1 cellular context compared by ENCODE assay signal in genomic region chr5:73296772-73297171, GRCh38.
TF ChIP-seq lines count a peak whose summit lies in the region.

No MANE protein-coding gene starts in this region.

TF ChIP-seq in K562, 482 proteins besides CTCF, POLR2A, EP300 and RAD21 (continued from another document and continues in another):
- TF ChIP-seq SOX6 (IDR thresholded peaks at IDR 0.05) (peak; percentile 46; the same call in 1 of the 2 replicates), SMARCB1 (IDR thresholded peaks at IDR 0.05; ENCODE audit: insufficient read length, low read depth) (no peak), MLLT1 (IDR thresholded peaks at IDR 0.05) (peak in 1 of 2 experiments; percentile 92; a peak in 2 of 4 replicates), KLF1 (tag; IDR thresholded peaks at IDR 0.05) (no peak), CBFA2T2 (conservative IDR thresholded peaks at IDR 0.05) (peak; percentile 78), CBX5 (IDR thresholded peaks at IDR 0.05; ENCODE audit: borderline replicate concordance, low read depth) (no peak), ATF7 (IDR thresholded peaks at IDR 0.05) (peak; percentile 34; the same call in 1 of the 2 replicates), TRIM24 (IDR thresholded peaks at IDR 0.05) (peak; percentile 74 to 77; a peak in 2 of 4 replicates), RCOR1 (IDR thresholded peaks at IDR 0.05; ENCODE audit: borderline replicate concordance in 1 of 2, low read depth in 2 of 2, low read length in 2 of 2) (0 out of 4 replicates have a peak, but pooled peaks of 1 of the 2 experiments have one; percentile 22), CBFA2T3 (IDR thresholded peaks at IDR 0.05) (peak; percentile 89), ZBTB7A (IDR thresholded peaks at IDR 0.05; ENCODE audit: borderline replicate concordance, control insufficient read depth, low read depth, low read length) (0 out of 2 replicates have a peak, but pooled peaks have one; percentile 35), CHD2 (IDR thresholded peaks at IDR 0.05; ENCODE audit: low read depth, low read length) (no peak), NR2C2 (CRISPR knock-in tag; IDR thresholded peaks at IDR 0.05) (no peak), NR2C2 (tag; IDR thresholded peaks at IDR 0.05) (no peak), TAL1 (IDR thresholded peaks at IDR 0.05) (peak; percentile 67), SMAD4 (CRISPR knock-in tag; conservative IDR thresholded peaks at IDR 0.05) (peak; percentile 65), RNF2 (IDR thresholded peaks at IDR 0.05) (peak; percentile 44; the same call in 1 of the 2 replicates), IFI16 (CRISPR knock-in tag; IDR thresholded peaks at IDR 0.05) (no peak), CREB1 (IDR thresholded peaks at IDR 0.05) (no peak), CREB1 (CRISPR knock-in tag; IDR thresholded peaks at IDR 0.05) (no peak), BCOR (IDR thresholded peaks at IDR 0.05) (peak; percentile 77), CREM (IDR thresholded peaks at IDR 0.05; ENCODE audit: low read depth) (0 out of 2 replicates have a peak, but pooled peaks have one; percentile 9), ZFP91 (CRISPR knock-in tag; IDR thresholded peaks at IDR 0.05) (no peak), YY1 (IDR thresholded peaks at IDR 0.05; ENCODE audit: borderline replicate concordance in 1 of 3, control insufficient read depth in 1 of 3, extremely low read depth in 1 of 3, insufficient read depth in 3 of 3, insufficient read length in 1 of 3, insufficient replicate concordance in 2 of 3, low read depth in 1 of 3, low read length in 2 of 3) (peak in 1 of 3 experiments; percentile 11), SAFB (IDR thresholded peaks at IDR 0.05; ENCODE audit: borderline replicate concordance, low read depth, low read length) (no peak), SMARCE1 (IDR thresholded peaks at IDR 0.05) (peak; percentile 94), TEAD4 (IDR thresholded peaks at IDR 0.05; ENCODE audit: low read length) (peak; percentile 88), TEAD4 (CRISPR knock-in tag; IDR thresholded peaks at IDR 0.05; ENCODE audit: borderline replicate concordance) (no peak), ZNF121 (CRISPR knock-in tag; conservative IDR thresholded peaks at IDR 0.05) (0 out of 2 replicates have a peak, but pooled peaks have one; percentile 33), NUFIP1 (IDR thresholded peaks at IDR 0.05; ENCODE audit: partially characterized antibody) (no peak), NCOR1 (IDR thresholded peaks at IDR 0.05) (peak; percentile 72), ESRRB (CRISPR knock-in tag; IDR thresholded peaks at IDR 0.05; ENCODE audit: borderline replicate concordance) (no peak), TFAP4 (CRISPR knock-in tag; IDR thresholded peaks at IDR 0.05; ENCODE audit: borderline replicate concordance) (peak; percentile 14; the same call in 1 of the 2 replicates), SMARCC2 (IDR thresholded peaks at IDR 0.05; ENCODE audit: low read depth) (peak; percentile 58; the same call in 1 of the 2 replicates), POLR2AphosphoS5 (IDR thresholded peaks at IDR 0.05; ENCODE audit: control insufficient read depth, insufficient read depth, low read depth, low read length) (peak; percentile 65; the same call in 1 of the 2 replicates), JUN (IDR thresholded peaks at IDR 0.05; ENCODE audit: borderline replicate concordance, low read depth, low read length) (peak; percentile 75; the same call in 1 of the 2 replicates), JUN (CRISPR knock-in tag; IDR thresholded peaks at IDR 0.05; ENCODE audit: borderline replicate concordance) (peak; percentile 46; the same call in 1 of the 2 replicates), MTA2 (IDR thresholded peaks at IDR 0.05; ENCODE audit: low read depth) (peak; percentile 66; the same call in 1 of the 2 replicates), RFX7 (CRISPR knock-in tag; IDR thresholded peaks at IDR 0.05) (no peak), GATA2 (CRISPR knock-in tag; IDR thresholded peaks at IDR 0.05) (peak; percentile 67), ZMIZ1 (IDR thresholded peaks at IDR 0.05; ENCODE audit: low read depth in 2 of 2, low read length in 2 of 2) (0 out of 4 replicates have a peak, but pooled peaks of 1 of the 2 experiments have one; percentile 57), ATF3 (IDR thresholded peaks at IDR 0.05) (peak; percentile 81), ATF3 (CRISPR knock-in tag; conservative IDR thresholded peaks at IDR 0.05) (peak; percentile 81), NFIC (IDR thresholded peaks at IDR 0.05) (0 out of 2 replicates have a peak, but pooled peaks have one; percentile 20), ZFP30 (CRISPR knock-in tag; IDR thresholded peaks at IDR 0.05; ENCODE audit: borderline replicate concordance) (no peak), SRSF9 (IDR thresholded peaks at IDR 0.05; ENCODE audit: borderline replicate concordance, low read depth, low read length) (no peak), STAT5A (IDR thresholded peaks at IDR 0.05; ENCODE audit: borderline replicate concordance, low read length) (peak; percentile 71; the same call in 1 of the 2 replicates), ESRRA (IDR thresholded peaks at IDR 0.05; ENCODE audit: borderline replicate concordance, low read depth) (peak; percentile 74; the same call in 1 of the 2 replicates), JUND (IDR thresholded peaks at IDR 0.05; ENCODE audit: borderline replicate concordance, low read depth, low read length) (peak; percentile 95), JUND (tag; IDR thresholded peaks at IDR 0.05; ENCODE audit: borderline replicate concordance, low read depth, low read length) (peak; percentile 93; the same call in 2 of the 3 replicates), PML (IDR thresholded peaks at IDR 0.05; ENCODE audit: low read length) (peak; percentile 32; the same call in 1 of the 2 replicates), MITF (IDR thresholded peaks at IDR 0.05) (0 out of 2 replicates have a peak, but pooled peaks have one; percentile 31), KLF16 (IDR thresholded peaks at IDR 0.05) (peak; percentile 71; the same call in 1 of the 2 replicates), MYNN (IDR thresholded peaks at IDR 0.05) (no peak), MYNN (CRISPR knock-in tag; IDR thresholded peaks at IDR 0.05) (no peak), PTRF (tag; IDR thresholded peaks at IDR 0.05) (no peak), BCLAF1 (IDR thresholded peaks at IDR 0.05; ENCODE audit: borderline replicate concordance in 1 of 2, control insufficient read depth in 1 of 2, low read depth in 2 of 2, low read length in 1 of 2) (no peak), MAFG (tag; conservative IDR thresholded peaks at IDR 0.05) (no peak)
